18 cellular contexts compared by ENCODE assay signal in genomic region chr7:50851451-50851850, GRCh38.
DNase-seq lines count a peak whose midpoint lies in the region; ATAC-seq and TF ChIP-seq lines count a peak whose summit lies in the region.
"Had no signal": no experiment of that assay in that cellular context is flagged by ENCODE, and none has a peak within 500 bp of the region (broad histone marks: within the 10 kb centered on the region; RNA-seq: fewer than 3 reads in every experiment).

No MANE protein-coding gene starts in this region.

- H3K4me1 ChIP-seq in IMR-90 (ENCODE audit: control insufficient read depth, insufficient read depth, low read length) = no peaks in the 10 kb centered on the region
- no peaks in the 10 kb centered on the region for H3K4me1 ChIP-seq in body of pancreas
- H3K4me1 ChIP-seq: HAP-1, SJSA1 had no signal

- no peaks in the 10 kb centered on the region for H3K79me1 ChIP-seq in IMR-90 (ENCODE audit: low read depth in 1 of 2, low read length in 2 of 2)

- H3K4me1 Mint-ChIP-seq in effector memory CD8-positive, alpha-beta T cell (ENCODE audit: low read depth in 2 of 2) = no peaks in the 10 kb centered on the region
- H3K4me1 Mint-ChIP-seq in activated CD4-positive, alpha-beta T cell treated with anti-CD3 and anti-CD28 coated beads, Interleukin-2, amount 10 ng/mL, durations not matched to agents 7 days and 5 days = no peaks in the 10 kb centered on the region

- BruUV-seq in IMR-90 (replicated peaks; lab: Mats Ljungman, UMichigan) = no TSS peak

- no peaks in the 10 kb centered on the region for H3K9me1 ChIP-seq in IMR-90 (ENCODE audit: insufficient read depth, low read length)

- H4K5ac ChIP-seq in IMR-90 (ENCODE audit: low read depth, low read length) = no peak overlapping the region

- dilution Hi-C loops in IMR-90 (cut with HindIII; ENCODE audit: low sequenced_read_pairs, unreplicated experiment) = no loop called here

- no peaks in the 10 kb centered on the region for H3K9me3 ChIP-seq in IMR-90 (ENCODE audit: control insufficient read depth, insufficient read depth, low read length)
- H3K9me3 ChIP-seq in body of pancreas = no peaks in the 10 kb centered on the region
- H3K9me3 ChIP-seq: HAP-1, SJSA1 had no signal

- no CpG with 5 or more reads among the region's 7 CpGs for WGBS in IMR-90 (ENCODE audit: extremely low coverage in 2 of 2, insufficient read length in 1 of 2), 2 experiments
- WGBS in body of pancreas, 2 donors = 87 to 92% methylated on average over 7 of the region's 7 CpGs

- TF ChIP-seq POLR2A in IMR-90 (IDR thresholded peaks at IDR 0.05; ENCODE audit: low read depth, low read length) (no peak), body of pancreas (IDR thresholded peaks at IDR 0.05) (no peak)

- H3K27me3 Mint-ChIP-seq in effector memory CD8-positive, alpha-beta T cell = peaks cover 13 to 14% of the 10 kb centered on the region in 2 donors
- H3K27me3 Mint-ChIP-seq in activated CD4-positive, alpha-beta T cell treated with anti-CD3 and anti-CD28 coated beads, Interleukin-2, amount 10 ng/mL, durations not matched to agents 7 days and 5 days = peaks cover 10% of the 10 kb centered on the region

- H4K20me1 ChIP-seq in IMR-90 (ENCODE audit: insufficient read depth, low read length) = no peaks in the 10 kb centered on the region

- no peak overlapping the region for H3K27ac Mint-ChIP-seq in effector memory CD8-positive, alpha-beta T cell
- no peak overlapping the region for H3K27ac Mint-ChIP-seq in activated CD4-positive, alpha-beta T cell treated with anti-CD3 and anti-CD28 coated beads, Interleukin-2, amount 10 ng/mL, durations not matched to agents 7 days and 5 days
- H3K27ac Mint-ChIP-seq: stimulated activated naive CD8-positive, alpha-beta T cell treated with anti-CD3 and anti-CD28 coated beads, Interleukin-15, Interleukin-2, amounts not matched to agents 100 ng/mL and 50 ng/mL, for 24 hours had no signal

- H3K36me3 ChIP-seq in IMR-90 (ENCODE audit: control insufficient read depth, insufficient read depth, low read length) (no peaks in the 10 kb centered on the region), body of pancreas (replicated peaks in 1 of 2; ENCODE audit: insufficient read depth in 1 of 2, low read depth in 2 of 2) (no peaks in the 10 kb centered on the region)
- H3K36me3 ChIP-seq: HAP-1, SJSA1 had no signal

- TF ChIP-seq CTCF in AG10803 (conservative IDR thresholded peaks at IDR 0.05; ENCODE audit: low read length) (no peak), IMR-90 (conservative IDR thresholded peaks at IDR 0.05; ENCODE audit: low read depth, low read length) (no peak), epithelial cell of esophagus (IDR thresholded peaks at IDR 0.05; ENCODE audit: insufficient read depth, low read depth, low read length, missing control alignments) (no peak), body of pancreas (IDR thresholded peaks at IDR 0.05) (no peak)

- POLR2A ChIA-PET in IMR-90 (lab: Charles Lee; ENCODE audit: unreplicated experiment) = no interaction called here
- POLR2A ChIA-PET in activated CD4-positive, alpha-beta T cell treated with anti-CD3 and anti-CD28 coated beads, Interleukin-2, amount 10 ng/mL, durations not matched to agents 7 days and 5 days (lab: Charles Lee) = no interaction called here

- H4K91ac ChIP-seq in IMR-90 (ENCODE audit: insufficient read depth, low read depth, low read length) = no peak overlapping the region

- ATAC-seq in IMR-90 (ENCODE audit: low read depth) (no peak), HG02938 (IDR thresholded peaks at IDR 0.05; ENCODE audit: unreplicated experiment) (no peak), body of pancreas (no peak)
- no peak for ATAC-seq in effector memory CD8-positive, alpha-beta T cell (replicated peaks)

- H3K4ac ChIP-seq in IMR-90 (ENCODE audit: low read depth, low read length) = no peak overlapping the region

- peaks cover 45% of the 10 kb centered on the region for H3K27me3 ChIP-seq in IMR-90 (ENCODE audit: control insufficient read depth, insufficient read depth, low read length)
- H3K27me3 ChIP-seq in body of pancreas = no peaks in the 10 kb centered on the region
- H3K27me3 ChIP-seq: SJSA1 had no signal

- H2BK20ac ChIP-seq in IMR-90 (ENCODE audit: low read depth, low read length) = no peak overlapping the region

- intact Hi-C loops in IMR-90 (cut with micrococcal nuclease) = no loop called here
- intact Hi-C loops in body of pancreas (cut with DNase I) = no loop called here

- H3K9me3 Mint-ChIP-seq in effector memory CD8-positive, alpha-beta T cell = no peaks in the 10 kb centered on the region
- no peaks in the 10 kb centered on the region for H3K9me3 Mint-ChIP-seq in activated CD4-positive, alpha-beta T cell treated with anti-CD3 and anti-CD28 coated beads, Interleukin-2, amount 10 ng/mL, durations not matched to agents 7 days and 5 days
- H3K9me3 Mint-ChIP-seq: stimulated activated naive CD8-positive, alpha-beta T cell treated with anti-CD3 and anti-CD28 coated beads, Interleukin-15, Interleukin-2, amounts not matched to agents 100 ng/mL and 50 ng/mL, for 24 hours had no signal

- H2AK9ac ChIP-seq in IMR-90 (replicated peaks; ENCODE audit: low read depth, low read length, poor library complexity) = no peak overlapping the region

- no peak overlapping the region for H2AK5ac ChIP-seq in IMR-90 (ENCODE audit: low read depth, low read length)

- no peak for TF ChIP-seq RAD21 in IMR-90 (IDR thresholded peaks at IDR 0.05; ENCODE audit: low read length)

- H3K4me2 ChIP-seq in IMR-90 (ENCODE audit: low read depth, low read length) = no peak overlapping the region

- H3K14ac ChIP-seq in IMR-90 (replicated peaks; ENCODE audit: low read depth, low read length) = no peak overlapping the region

- no peak overlapping the region for H3K27ac ChIP-seq in IMR-90 (ENCODE audit: insufficient read depth, low read length)
- H3K27ac ChIP-seq in body of pancreas = no peak overlapping the region
- H3K27ac ChIP-seq: SJSA1 had no signal

- no peak overlapping the region for H3K4me3 Mint-ChIP-seq in effector memory CD8-positive, alpha-beta T cell
- H3K4me3 Mint-ChIP-seq in activated CD4-positive, alpha-beta T cell treated with anti-CD3 and anti-CD28 coated beads, Interleukin-2, amount 10 ng/mL, durations not matched to agents 7 days and 5 days = no peak overlapping the region
- H3K4me3 Mint-ChIP-seq: stimulated activated naive CD8-positive, alpha-beta T cell treated with anti-CD3 and anti-CD28 coated beads, Interleukin-15, Interleukin-2, amounts not matched to agents 100 ng/mL and 50 ng/mL, for 24 hours had no signal

- no peak overlapping the region for H4K8ac ChIP-seq in IMR-90 (ENCODE audit: low read depth in 2 of 2, low read length in 2 of 2)

- H3K36me3 Mint-ChIP-seq in effector memory CD8-positive, alpha-beta T cell (ENCODE audit: insufficient read depth) = no peaks in the 10 kb centered on the region
- H3K36me3 Mint-ChIP-seq in activated CD4-positive, alpha-beta T cell treated with anti-CD3 and anti-CD28 coated beads, Interleukin-2, amount 10 ng/mL, durations not matched to agents 7 days and 5 days (ENCODE audit: low read depth) = no peaks in the 10 kb centered on the region

- CTCF ChIA-PET in IMR-90 (lab: Yijun Ruan, JAX) = no interaction called here
- CTCF ChIA-PET in activated CD4-positive, alpha-beta T cell treated with anti-CD3 and anti-CD28 coated beads, Interleukin-2, amount 10 ng/mL, durations not matched to agents 7 days and 5 days (lab: Charles Lee) = no interaction called here

- in situ Hi-C loops in IMR-90 (cut with MboI; ENCODE audit: low sequenced_read_pairs) = no loop called here

- no peak overlapping the region for H3K56ac ChIP-seq in IMR-90 (ENCODE audit: extremely low read depth, insufficient read depth, low read length)

- H3K18ac ChIP-seq in IMR-90 (ENCODE audit: low read depth, low read length) = no peak overlapping the region

- no peak overlapping the region for H2BK120ac ChIP-seq in IMR-90 (ENCODE audit: low read depth, low read length)

- peak; percentile 17 for DNase-seq in AG10803 (ENCODE audit: low read depth)
- peak; percentile 54 for DNase-seq in IMR-90
- DNase-seq in epithelial cell of esophagus (ENCODE audit: low read depth) = peak; percentile 40
- DNase-seq in kidney tubule cell (ENCODE audit: low spot score) = peak; percentile 93
- DNase-seq in effector memory CD8-positive, alpha-beta T cell = no peak
- no peak for DNase-seq in activated CD4-positive, alpha-beta T cell treated with anti-CD3 and anti-CD28 coated beads, Interleukin-2, amount 10 ng/mL, durations not matched to agents 7 days and 5 days
- no peak for DNase-seq in body of pancreas
- DNase-seq: activated CD4-positive, CD25-positive, alpha-beta regulatory T cell treated with anti-CD3 and anti-CD28 coated beads, Interleukin-2, amount 50 U/mL, for 72 hours; cerebellar nuclear complex; effector memory CD4-positive, alpha-beta T cell; KG1; NCI-H1092 treated with DMSO at 0.1 percent for 48 hours; NCI-H2171; NCI-H748 treated with DMSO at 0.1 percent for 48 hours had no signal

- no peak overlapping the region for H3K9ac ChIP-seq in IMR-90 (ENCODE audit: low read depth, low read length)

- H3K23ac ChIP-seq in IMR-90 (ENCODE audit: low read depth, low read length) = no peak overlapping the region

- H3K4me3 ChIP-seq in AG10803 (ENCODE audit: low read length) = no peak overlapping the region
- no peak overlapping the region for H3K4me3 ChIP-seq in IMR-90 (ENCODE audit: insufficient read depth, low read depth, low read length)
- no peak overlapping the region for H3K4me3 ChIP-seq in epithelial cell of esophagus (ENCODE audit: low read length)
- H3K4me3 ChIP-seq in body of pancreas = no peak overlapping the region
- H3K4me3 ChIP-seq: HAP-1, SJSA1 had no signal

- no peak overlapping the region for H2BK15ac ChIP-seq in IMR-90 (ENCODE audit: low read depth, low read length)

- no peak overlapping the region for H2AFZ ChIP-seq in IMR-90 (replicated peaks; ENCODE audit: low read length, poor library complexity)

- H2BK5ac ChIP-seq in IMR-90 (ENCODE audit: low read depth, low read length, poor library complexity, severe bottlenecking) = no peak overlapping the region

TF ChIP-seq in IMR-90, 13 proteins besides CTCF, POLR2A, EP300 and RAD21 (continues in another document):
- TF ChIP-seq MAZ (IDR thresholded peaks at IDR 0.05; ENCODE audit: borderline replicate concordance, low read depth, low read length) = no peak
- TF ChIP-seq CEBPB (IDR thresholded peaks at IDR 0.05; ENCODE audit: low read depth, low read length) = no peak
- TF ChIP-seq BHLHE40 (IDR thresholded peaks at IDR 0.05; ENCODE audit: low read depth, low read length) = no peak
- no peak for TF ChIP-seq FOS (IDR thresholded peaks at IDR 0.05; ENCODE audit: low read depth, low read length)
- TF ChIP-seq NFE2L2 (IDR thresholded peaks at IDR 0.05; ENCODE audit: low read depth, low read length) = no peak
- no peak for TF ChIP-seq ELK1 (IDR thresholded peaks at IDR 0.05; ENCODE audit: borderline replicate concordance, low read depth, low read length)

Comparison
In these comparisons a context has a peak if more than half of its experiments do, and no peak if none do; other contexts are left out.
1. DNase-seq: peak in AG10803 (single experiment), IMR-90 (single experiment), epithelial cell of esophagus (single experiment) and kidney tubule cell (single experiment); none in effector memory CD8-positive, alpha-beta T cell (0 of 3), activated CD4-positive, alpha-beta T cell treated with anti-CD3 and anti-CD28 coated beads, Interleukin-2, amount 10 ng/mL, durations not matched to agents 7 days and 5 days (single experiment) and body of pancreas (0 of 4).